Comparison of ENCODE assay signal across 13 cellular contexts in the genomic region with DNA sequence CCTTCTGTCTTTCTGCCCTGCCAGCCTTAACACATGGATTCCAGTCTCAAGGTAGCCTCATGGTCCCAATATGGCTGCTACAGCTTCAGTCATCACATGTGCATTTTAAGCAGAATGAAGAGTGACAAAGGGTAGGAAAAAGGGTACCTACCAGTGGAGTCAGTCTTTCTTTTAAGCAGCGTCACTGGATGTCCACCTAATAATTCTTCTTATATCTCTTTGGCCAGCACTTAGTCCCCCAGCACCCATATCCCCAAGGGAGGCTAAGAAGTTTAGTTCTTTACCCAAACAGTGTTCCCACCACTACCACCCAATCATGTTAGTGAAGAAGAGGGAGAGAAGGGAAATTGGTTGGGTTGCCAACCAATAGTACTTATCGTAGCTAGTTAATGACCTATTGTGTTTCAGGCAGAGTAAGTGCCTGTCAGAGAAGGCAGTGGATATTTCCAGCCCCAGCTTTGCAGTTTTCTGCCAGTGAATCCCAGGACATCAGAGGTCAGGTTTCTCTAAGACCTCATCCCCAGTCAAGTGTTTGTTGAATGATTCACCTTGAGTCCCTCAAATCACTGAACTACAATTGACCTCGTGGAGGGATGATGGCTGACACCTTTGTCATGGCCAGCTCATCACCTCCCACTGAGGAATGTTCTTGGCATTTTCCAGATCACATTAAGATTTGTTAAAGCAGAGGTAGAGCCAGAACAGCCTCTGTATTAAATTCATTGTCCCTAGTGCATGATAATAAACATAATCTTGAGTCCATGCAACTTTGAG.
DNase-seq lines count a peak whose midpoint lies in the region; ATAC-seq lines count a peak whose summit lies in the region.
"Had no signal": no experiment of that assay in that cellular context is flagged by ENCODE, and none has a peak within 500 bp of the region (broad histone marks: within the 10 kb centered on the region; RNA-seq: fewer than 3 reads in every experiment).

No MANE protein-coding gene starts in this region.

- peaks cover 23% of the 10 kb centered on the region for H3K36me3 Mint-ChIP-seq in activated naive CD8-positive, alpha-beta T cell treated with anti-CD3 and anti-CD28 coated beads, Interleukin-2, amount 50 U/mL, for 24 hours (ENCODE audit: low read depth)

- in situ Hi-C loops in ACHN (cut with HindIII; ENCODE audit: low pct_ligation_motif_present, low pct_unique_long_range_greater_than_20kb, low sequenced_read_pairs): no loop called here

- no peak overlapping the region for H3K27ac Mint-ChIP-seq in activated naive CD8-positive, alpha-beta T cell treated with anti-CD3 and anti-CD28 coated beads, Interleukin-2, amount 50 U/mL, for 24 hours

- ATAC-seq in activated naive CD8-positive, alpha-beta T cell treated with anti-CD3 and anti-CD28 coated beads, Interleukin-2, amount 50 U/mL, for 24 hours: peak; percentile 49
- ATAC-seq in HG03521 (IDR thresholded peaks at IDR 0.05; ENCODE audit: unreplicated experiment) (no peak), HG03378 (IDR thresholded peaks at IDR 0.05; ENCODE audit: unreplicated experiment) (no peak)

- H3K9me3 Mint-ChIP-seq in activated naive CD8-positive, alpha-beta T cell treated with anti-CD3 and anti-CD28 coated beads, Interleukin-2, amount 50 U/mL, for 24 hours: peaks cover 13% of the 10 kb centered on the region

- H3K27me3 Mint-ChIP-seq in activated naive CD8-positive, alpha-beta T cell treated with anti-CD3 and anti-CD28 coated beads, Interleukin-2, amount 50 U/mL, for 24 hours: no peaks in the 10 kb centered on the region

- H3K4me1 Mint-ChIP-seq in activated naive CD8-positive, alpha-beta T cell treated with anti-CD3 and anti-CD28 coated beads, Interleukin-2, amount 50 U/mL, for 24 hours: peaks cover 48% of the 10 kb centered on the region

- peak; percentile 88 for DNase-seq in ACHN
- peak; percentile 69 for DNase-seq in HK-2 (ENCODE audit: unreplicated experiment)
- DNase-seq in activated naive CD8-positive, alpha-beta T cell treated with anti-CD3 and anti-CD28 coated beads, Interleukin-2, amount 50 U/mL, for 24 hours: no peak
- peak; percentile 85 for DNase-seq in iris pigment epithelial cell (ENCODE audit: low read depth)
- DNase-seq in OCI-M1 (lab: John Stamatoyannopoulos, UW): no peak
- DNase-seq in SIG-M5 (lab: John Stamatoyannopoulos, UW): no peak
- DNase-seq: activated T-cell treated with anti-CD3 and anti-CD28 coated beads for 4 hours; aorta; effector CD4-positive, alpha-beta T cell; stimulated activated CD4-positive, alpha-beta T cell treated with anti-CD3 and anti-CD28 coated beads, Interleukin-4, amount 100 ng/mL, for 24 hours; stimulated activated naive CD4-positive, alpha-beta T cell had no signal

- no peak overlapping the region for H3K4me3 Mint-ChIP-seq in activated naive CD8-positive, alpha-beta T cell treated with anti-CD3 and anti-CD28 coated beads, Interleukin-2, amount 50 U/mL, for 24 hours

Comparison
In these comparisons a context has a peak if more than half of its experiments do, and no peak if none do; other contexts are left out.
1. DNase-seq: peak in ACHN (single experiment), HK-2 (single experiment) and iris pigment epithelial cell (single experiment); none in activated naive CD8-positive, alpha-beta T cell treated with anti-CD3 and anti-CD28 coated beads, Interleukin-2, amount 50 U/mL, for 24 hours (single experiment), OCI-M1 (single experiment) and SIG-M5 (single experiment).